In genomic region chr10:44467900-44468299, GRCh38 we compare ENCODE assay signal across 22 cellular contexts.
DNase-seq lines count a peak whose midpoint lies in the region; ATAC-seq, FAIRE-seq and TF ChIP-seq lines count a peak whose summit lies in the region.
"Had no signal": no experiment of that assay in that cellular context is flagged by ENCODE, and none has a peak within 500 bp of the region (broad histone marks: within the 10 kb centered on the region; RNA-seq: fewer than 3 reads in every experiment).

No MANE protein-coding gene starts in this region.

- H4K8ac ChIP-seq in IMR-90 (ENCODE audit: low read depth in 2 of 2, low read length in 2 of 2) = no peak overlapping the region
- no peak overlapping the region for H4K8ac ChIP-seq in neuronal stem cell (ENCODE audit: low read depth, low read length)

- peaks cover 21% of the 10 kb centered on the region for H3K4me1 Mint-ChIP-seq in chondrocyte (ENCODE audit: low read depth)
- no peaks in the 10 kb centered on the region for H3K4me1 Mint-ChIP-seq in activated CD4-positive, alpha-beta memory T cell treated with anti-CD3 and anti-CD28 coated beads, Interleukin-2, amount 10 ng/mL, durations not matched to agents 7 days and 5 days
- H3K4me1 Mint-ChIP-seq: B cell had no signal

- H3K9me3 Mint-ChIP-seq in chondrocyte (ENCODE audit: low read depth) = no peaks in the 10 kb centered on the region
- H3K9me3 Mint-ChIP-seq in activated CD4-positive, alpha-beta memory T cell treated with anti-CD3 and anti-CD28 coated beads, Interleukin-2, amount 10 ng/mL, durations not matched to agents 7 days and 5 days = no peaks in the 10 kb centered on the region
- H3K9me3 Mint-ChIP-seq: CD8-positive, alpha-beta T cell; GM23338 had no signal

- H3K9ac ChIP-seq in IMR-90 (ENCODE audit: low read depth, low read length) (no peak overlapping the region), neuronal stem cell (ENCODE audit: low read depth, low read length, poor library complexity) (no peak overlapping the region)
- H3K9ac ChIP-seq: BLaER1 had no signal

- CTCF ChIA-PET in IMR-90 (lab: Yijun Ruan, JAX) = no interaction called here
- CTCF ChIA-PET in activated CD4-positive, alpha-beta memory T cell treated with anti-CD3 and anti-CD28 coated beads, Interleukin-2, amount 10 ng/mL, durations not matched to agents 7 days and 5 days (lab: Charles Lee) = no interaction called here

- H3K14ac ChIP-seq in IMR-90 (replicated peaks; ENCODE audit: low read depth, low read length) (no peak overlapping the region), neuronal stem cell (ENCODE audit: low read length) (no peak overlapping the region)

- H3K9me1 ChIP-seq in IMR-90 (ENCODE audit: insufficient read depth, low read length) = no peaks in the 10 kb centered on the region

- H2BK12ac ChIP-seq in neuronal stem cell (ENCODE audit: low read length) = no peak overlapping the region

- BruUV-seq in IMR-90 (replicated peaks; lab: Mats Ljungman, UMichigan) = no TSS peak

- no peaks in the 10 kb centered on the region for H3K9me3 ChIP-seq in IMR-90 (ENCODE audit: control insufficient read depth, insufficient read depth, low read length)
- H3K9me3 ChIP-seq in neuronal stem cell (replicated peaks in 1 of 2; ENCODE audit: control insufficient read depth in 2 of 2, insufficient read depth in 1 of 2, low read depth in 1 of 2, low read length in 2 of 2) = peaks cover 0 to 2% of the 10 kb centered on the region in 2 donors
- no peaks in the 10 kb centered on the region for H3K9me3 ChIP-seq in heart left ventricle
- H3K9me3 ChIP-seq: BLaER1, Caco-2, HAP-1 had no signal

- intact Hi-C loops in IMR-90 (cut with micrococcal nuclease) (no loop called here), heart left ventricle (cut with DNase I) (no loop called here)

- no peak overlapping the region for H4K5ac ChIP-seq in IMR-90 (ENCODE audit: low read depth, low read length)

- H2BK20ac ChIP-seq in IMR-90 (ENCODE audit: low read depth, low read length) = no peak overlapping the region

- H3K36me3 Mint-ChIP-seq in chondrocyte (ENCODE audit: low read depth) = no peaks in the 10 kb centered on the region
- no peaks in the 10 kb centered on the region for H3K36me3 Mint-ChIP-seq in activated CD4-positive, alpha-beta memory T cell treated with anti-CD3 and anti-CD28 coated beads, Interleukin-2, amount 10 ng/mL, durations not matched to agents 7 days and 5 days (ENCODE audit: low read depth)
- H3K36me3 Mint-ChIP-seq: CD4-positive, CD25-positive, alpha-beta regulatory T cell; CD8-positive, alpha-beta T cell had no signal

- H3K79me1 ChIP-seq in IMR-90 (ENCODE audit: low read depth in 1 of 2, low read length in 2 of 2) (no peaks in the 10 kb centered on the region), neuronal stem cell (ENCODE audit: low read depth, low read length) (no peaks in the 10 kb centered on the region)

- no peaks in the 10 kb centered on the region for H3K27me3 Mint-ChIP-seq in chondrocyte (ENCODE audit: low read depth)
- H3K27me3 Mint-ChIP-seq in activated CD4-positive, alpha-beta memory T cell treated with anti-CD3 and anti-CD28 coated beads, Interleukin-2, amount 10 ng/mL, durations not matched to agents 7 days and 5 days = no peaks in the 10 kb centered on the region
- H3K27me3 Mint-ChIP-seq: CD4-positive, CD25-positive, alpha-beta regulatory T cell had no signal

- no peak overlapping the region for H3K18ac ChIP-seq in IMR-90 (ENCODE audit: low read depth, low read length)
- no peak overlapping the region for H3K18ac ChIP-seq in neuronal stem cell (ENCODE audit: low read length)

- ATAC-seq in IMR-90 (ENCODE audit: low read depth) (no peak), GM19467 (IDR thresholded peaks at IDR 0.05; ENCODE audit: unreplicated experiment) (no peak), heart left ventricle (no peak)
- ATAC-seq: CD8-positive, alpha-beta T cell; GM12878; GM23338 had no signal

- peak overlapping the region; percentile 15 for H2AK9ac ChIP-seq in IMR-90 (replicated peaks; ENCODE audit: low read depth, low read length, poor library complexity)

- H3K23ac ChIP-seq in IMR-90 (ENCODE audit: low read depth, low read length) (no peak overlapping the region), neuronal stem cell (ENCODE audit: low read depth, low read length, poor library complexity) (no peak overlapping the region)

- H3K4ac ChIP-seq in IMR-90 (ENCODE audit: low read depth, low read length) (no peak overlapping the region), neuronal stem cell (ENCODE audit: low read length) (no peak overlapping the region)

- in situ Hi-C loops in IMR-90 (cut with MboI; ENCODE audit: low sequenced_read_pairs) = no loop called here

- H4K20me1 ChIP-seq in IMR-90 (ENCODE audit: insufficient read depth, low read length) = no peaks in the 10 kb centered on the region
- H4K20me1 ChIP-seq: BLaER1 had no signal

- no peak overlapping the region for H3K4me2 ChIP-seq in IMR-90 (ENCODE audit: low read depth, low read length)
- H3K4me2 ChIP-seq in neuronal stem cell (ENCODE audit: insufficient read depth, low read length, poor library complexity, severe bottlenecking) = no peak overlapping the region
- H3K4me2 ChIP-seq: BLaER1, GM23338 had no signal

- DNase-seq in IMR-90 = no peak
- DNase-seq in chondrocyte (ENCODE audit: low spot score) = peak; percentile 69
- DNase-seq in neuronal stem cell (ENCODE audit: low spot score) = no peak
- no peak for DNase-seq in urothelium cell line (ENCODE audit: low spot score)
- no peak for DNase-seq in activated CD4-positive, alpha-beta memory T cell treated with anti-CD3 and anti-CD28 coated beads, Interleukin-2, amount 10 ng/mL, durations not matched to agents 7 days and 5 days
- no peak for DNase-seq in heart left ventricle
- DNase-seq in retina = no peak
- DNase-seq: Caco-2; CD4-positive, CD25-positive, alpha-beta regulatory T cell; CD8-positive, alpha-beta T cell; DMS153; DND-41 had no signal

- TF ChIP-seq CTCF in IMR-90 (conservative IDR thresholded peaks at IDR 0.05; ENCODE audit: low read depth, low read length) (no peak), chondrocyte (IDR thresholded peaks at IDR 0.05) (no peak), heart left ventricle (IDR thresholded peaks at IDR 0.05) (no peak)

- no peak overlapping the region for H4K91ac ChIP-seq in IMR-90 (ENCODE audit: insufficient read depth, low read depth, low read length)
- peak overlapping the region; percentile 6 for H4K91ac ChIP-seq in neuronal stem cell (ENCODE audit: low read depth, low read length, poor library complexity)

- H2AK5ac ChIP-seq in IMR-90 (ENCODE audit: low read depth, low read length) = no peak overlapping the region
- no peak overlapping the region for H2AK5ac ChIP-seq in neuronal stem cell (ENCODE audit: low read depth, low read length)

- no peak overlapping the region for H3K27ac ChIP-seq in IMR-90 (ENCODE audit: insufficient read depth, low read length)
- no peak overlapping the region for H3K27ac ChIP-seq in neuronal stem cell (replicated peaks; ENCODE audit: low read length)
- no peak overlapping the region for H3K27ac ChIP-seq in heart left ventricle
- H3K27ac ChIP-seq: BLaER1, C4-2B had no signal

- no peak for TF ChIP-seq RAD21 in IMR-90 (IDR thresholded peaks at IDR 0.05; ENCODE audit: low read length)

- H3K4me3 Mint-ChIP-seq in chondrocyte (ENCODE audit: unreplicated experiment) = no peak overlapping the region
- H3K4me3 Mint-ChIP-seq in activated CD4-positive, alpha-beta memory T cell treated with anti-CD3 and anti-CD28 coated beads, Interleukin-2, amount 10 ng/mL, durations not matched to agents 7 days and 5 days = no peak overlapping the region
- H3K4me3 Mint-ChIP-seq: B cell; CD4-positive, CD25-positive, alpha-beta regulatory T cell; CD8-positive, alpha-beta T cell; GM23338 had no signal

- 73% methylated on average over 4 of the region's 4 CpGs; no CpG with 5 or more reads in 1 of the 2 experiments for WGBS in IMR-90 (ENCODE audit: extremely low coverage in 2 of 2, insufficient read length in 1 of 2), 2 experiments
- no CpG with 5 or more reads among the region's 4 CpGs for WGBS in neuronal stem cell (ENCODE audit: extremely low coverage in 2 of 2, insufficient read length in 2 of 2, insufficient replicate concordance in 1 of 2), 2 donors
- WGBS in heart left ventricle, 4 donors = 64 to 73% (median 67%) methylated on average over 4 of the region's 4 CpGs

- H3K27me3 ChIP-seq in IMR-90 (ENCODE audit: control insufficient read depth, insufficient read depth, low read length) (no peaks in the 10 kb centered on the region), neuronal stem cell (ENCODE audit: control insufficient read depth in 3 of 3, insufficient read depth in 3 of 3, low read depth in 1 of 3, low read length in 3 of 3) (no peaks in the 10 kb centered on the region), heart left ventricle (peaks cover 0 to 16% (median 0%) of the 10 kb centered on the region in 9 donors)
- H3K27me3 ChIP-seq: BLaER1 had no signal

- H2BK120ac ChIP-seq in IMR-90 (ENCODE audit: low read depth, low read length) (no peak overlapping the region), neuronal stem cell (ENCODE audit: low read depth, low read length) (no peak overlapping the region)

- H3K27ac Mint-ChIP-seq in chondrocyte (ENCODE audit: unreplicated experiment) = no peak overlapping the region
- no peak overlapping the region for H3K27ac Mint-ChIP-seq in activated CD4-positive, alpha-beta memory T cell treated with anti-CD3 and anti-CD28 coated beads, Interleukin-2, amount 10 ng/mL, durations not matched to agents 7 days and 5 days
- H3K27ac Mint-ChIP-seq: B cell; CD4-positive, CD25-positive, alpha-beta regulatory T cell; CD8-positive, alpha-beta T cell; GM23338 had no signal

- FAIRE-seq in urothelium cell line (lab: Jason Lieb, UNC) = peak; percentile 59
- FAIRE-seq: G401.6, GM12878, GM19239, H54 had no signal

- dilution Hi-C loops in IMR-90 (cut with HindIII; ENCODE audit: low sequenced_read_pairs, unreplicated experiment) = no loop called here

- H3K4me3 ChIP-seq in IMR-90 (ENCODE audit: insufficient read depth, low read depth, low read length) = no peak overlapping the region
- H3K4me3 ChIP-seq in neuronal stem cell (ENCODE audit: low read length in 2 of 2) = no peak overlapping the region
- H3K4me3 ChIP-seq in heart left ventricle = no peak overlapping the region
- H3K4me3 ChIP-seq: BLaER1, GM12878, GM23338, HAP-1 had no signal

- TF ChIP-seq POLR2A in IMR-90 (IDR thresholded peaks at IDR 0.05; ENCODE audit: low read depth, low read length) (no peak), heart left ventricle (IDR thresholded peaks at IDR 0.05) (no peak)

- H3K56ac ChIP-seq in IMR-90 (ENCODE audit: extremely low read depth, insufficient read depth, low read length) = no peak overlapping the region

- H3K4me1 ChIP-seq in IMR-90 (ENCODE audit: control insufficient read depth, insufficient read depth, low read length) = peaks cover 5% of the 10 kb centered on the region
- H3K4me1 ChIP-seq in neuronal stem cell (ENCODE audit: control insufficient read depth in 2 of 2, insufficient read depth in 1 of 2, low read depth in 1 of 2, low read length in 2 of 2) = peaks cover 0 to 3% of the 10 kb centered on the region in 2 donors
- H3K4me1 ChIP-seq in heart left ventricle = peaks cover 0 to 11% (median 0%) of the 10 kb centered on the region in 12 donors
- H3K4me1 ChIP-seq: BLaER1, Caco-2, HAP-1 had no signal

- no peaks in the 10 kb centered on the region for H3K36me3 ChIP-seq in IMR-90 (ENCODE audit: control insufficient read depth, insufficient read depth, low read length)
- H3K36me3 ChIP-seq in neuronal stem cell (replicated peaks in 1 of 2; ENCODE audit: control insufficient read depth in 2 of 2, insufficient read depth in 2 of 2, low read length in 2 of 2) = no peaks in the 10 kb centered on the region
- no peaks in the 10 kb centered on the region for H3K36me3 ChIP-seq in heart left ventricle
- H3K36me3 ChIP-seq: BLaER1, HAP-1 had no signal

- POLR2A ChIA-PET in IMR-90 (lab: Charles Lee; ENCODE audit: unreplicated experiment) = no interaction called here
- POLR2A ChIA-PET in activated CD4-positive, alpha-beta memory T cell treated with anti-CD3 and anti-CD28 coated beads, Interleukin-2, amount 10 ng/mL, durations not matched to agents 7 days and 5 days (lab: Charles Lee) = no interaction called here

- H2AFZ ChIP-seq in IMR-90 (replicated peaks; ENCODE audit: low read length, poor library complexity) (no peak overlapping the region), neuronal stem cell (ENCODE audit: low read length) (no peak overlapping the region)
- H2AFZ ChIP-seq: GM23338 had no signal

- H2BK5ac ChIP-seq in IMR-90 (ENCODE audit: low read depth, low read length, poor library complexity, severe bottlenecking) (no peak overlapping the region), neuronal stem cell (ENCODE audit: low read length) (no peak overlapping the region)

- no peak overlapping the region for H2BK15ac ChIP-seq in IMR-90 (ENCODE audit: low read depth, low read length)
- no peak overlapping the region for H2BK15ac ChIP-seq in neuronal stem cell (ENCODE audit: low read length)
